9 cellular contexts compared by ENCODE assay signal in the genomic region with DNA sequence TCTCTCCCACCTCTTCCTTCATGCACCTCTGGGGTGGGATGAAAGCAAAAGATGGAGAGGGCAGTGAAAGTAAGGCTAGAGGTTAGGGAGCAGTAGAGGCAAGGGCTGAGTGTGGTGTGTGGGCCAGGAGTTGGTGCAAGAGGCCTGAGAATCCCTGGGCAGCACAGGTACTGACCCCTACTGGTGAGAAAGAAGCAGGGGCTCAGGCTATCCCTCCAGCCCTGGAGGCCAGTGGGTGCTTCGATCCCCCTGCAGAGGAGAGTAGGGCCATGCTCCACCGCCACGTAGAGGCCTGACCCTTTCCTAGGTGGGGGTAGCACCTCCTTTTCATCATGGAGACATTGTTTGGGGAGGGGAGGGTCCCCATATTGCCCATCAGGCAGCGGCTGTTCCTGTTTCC. TPM values are rescaled to one million over a fixed set of nuclear protein-coding genes. Genes with fewer than 3 reads are reported as not detected.
DNase-seq lines count a peak whose midpoint lies in the region; ATAC-seq, FAIRE-seq and TF ChIP-seq lines count a peak whose summit lies in the region.
"Had no signal": no experiment of that assay in that cellular context is flagged by ENCODE, and none has a peak within 500 bp of the region (broad histone marks: within the 10 kb centered on the region; RNA-seq: fewer than 3 reads in every experiment).

No MANE protein-coding gene starts in this region.

- BruUV-seq in HCT116 (replicated peaks; lab: Mats Ljungman, UMichigan): no TSS peak
- BruUV-seq in PC-9 (replicated peaks; lab: Mats Ljungman, UMichigan): no TSS peak
- no TSS peak for BruUV-seq in HepG2 (replicated peaks; lab: Mats Ljungman, UMichigan)

- H3K4me3 ChIP-seq in HCT116 (replicated peaks in 1 of 2; ENCODE audit: low read depth in 1 of 2, low read length in 2 of 2): no peak overlapping the region
- H3K4me3 ChIP-seq in PC-9: no peak overlapping the region
- no peak overlapping the region for H3K4me3 ChIP-seq in HepG2 (replicated peaks in 1 of 3; ENCODE audit: insufficient read depth in 1 of 3, low read depth in 2 of 3, low read length in 3 of 3)

- H4K20me1 ChIP-seq in HCT116 (ENCODE audit: insufficient read depth) (no peaks in the 10 kb centered on the region), PC-9 (ENCODE audit: insufficient read depth) (no peaks in the 10 kb centered on the region), HepG2 (ENCODE audit: insufficient read depth, low read length) (no peaks in the 10 kb centered on the region)

- peak; percentile 31; the same call in 1 of the 2 replicates for TF ChIP-seq RAD21 in HCT116 (IDR thresholded peaks at IDR 0.05; ENCODE audit: low read depth)
- TF ChIP-seq RAD21 in HepG2 (CRISPR knock-in tag; IDR thresholded peaks at IDR 0.05): no peak

- H3K27me3 ChIP-seq in HCT116 (ENCODE audit: insufficient read depth, low read length) (peaks cover 19% of the 10 kb centered on the region), PC-9 (ENCODE audit: insufficient read depth, low read depth) (peaks cover 98% of the 10 kb centered on the region), HepG2 (ENCODE audit: control insufficient read depth in 1 of 2, insufficient read depth in 2 of 2, low read length in 2 of 2) (peaks cover 1 to 17% of the 10 kb centered on the region in 2 experiments; a peak in 3 of 5 replicates)

- H3K9me2 ChIP-seq in HCT116 (ENCODE audit: insufficient read depth): no peaks in the 10 kb centered on the region
- H3K9me2 ChIP-seq in PC-9 (ENCODE audit: insufficient read depth): no peaks in the 10 kb centered on the region

- ATAC-seq in HCT116: peak; percentile 68
- ATAC-seq in HepG2: peak; percentile 80

- in situ Hi-C loops in GM13976 (cut with MboI; ENCODE audit: low sequenced_read_pairs, unreplicated experiment) (loop anchor here (10.0 kb wide), 1 partner anchor 59 kb away; no protein-coding TSS in a partner anchor), HepG2 (cut with HindIII; ENCODE audit: extremely low pct_ligation_motif_present, low pct_unique_long_range_greater_than_20kb) (no loop called here)

- H3K27ac ChIP-seq in HCT116 (ENCODE audit: low read depth, low read length): no peak overlapping the region
- no peak overlapping the region for H3K27ac ChIP-seq in PC-9
- no peak overlapping the region for H3K27ac ChIP-seq in HepG2 (ENCODE audit: extremely low read length, insufficient read depth, low read length)

- H3F3A ChIP-seq in PC-9 (ENCODE audit: insufficient read depth, low read depth): no peaks in the 10 kb centered on the region

- no peak for TF ChIP-seq EP300 in HepG2 (IDR thresholded peaks at IDR 0.05; ENCODE audit: low read depth in 2 of 2, low read length in 2 of 2)
- no peak for TF ChIP-seq EP300 in HepG2 (CRISPR knock-in tag; IDR thresholded peaks at IDR 0.05; ENCODE audit: borderline replicate concordance)

- FAIRE-seq in HepG2 (lab: Jason Lieb, UNC): no peak

- H3K4me1 ChIP-seq in HCT116 (ENCODE audit: control insufficient read depth in 1 of 2, insufficient read depth in 2 of 2, low read length in 2 of 2): no peaks in the 10 kb centered on the region
- no peaks in the 10 kb centered on the region for H3K4me1 ChIP-seq in PC-9 (replicated peaks; ENCODE audit: insufficient read depth)
- H3K4me1 ChIP-seq in HepG2 (ENCODE audit: insufficient read depth, low read length): no peaks in the 10 kb centered on the region

- peak; percentile 50 for TF ChIP-seq CTCF in GM13976 (IDR thresholded peaks at IDR 0.05; ENCODE audit: borderline replicate concordance, control extremely low read depth, extremely low read depth, insufficient read depth, missing control alignments)
- peak; percentile 13 to 77 (median 66); a peak in 5 of 6 replicates for TF ChIP-seq CTCF in HCT116 (IDR thresholded peaks at IDR 0.05 in 2 of 3, conservative IDR thresholded peaks at IDR 0.05 in 1 of 3; ENCODE audit: borderline replicate concordance in 1 of 3, insufficient read depth in 1 of 3, low read depth in 2 of 3, low read length in 2 of 3)
- peak; percentile 43; the same call in 1 of the 2 replicates for TF ChIP-seq CTCF in PC-9 (conservative IDR thresholded peaks at IDR 0.05)
- peak; percentile 49 for TF ChIP-seq CTCF in HepG2 (CRISPR knock-in tag; IDR thresholded peaks at IDR 0.05)

- RAD21 ChIA-PET in HCT116 (lab: Charles Lee; ENCODE audit: low non-redundant PET in 1 of 2, low total read pairs in 2 of 2, uncharacterized antibody in 2 of 2, unreplicated experiment in 2 of 2): no interaction called here

- H2AFZ ChIP-seq in HCT116 (ENCODE audit: low read depth, low read length, poor library complexity, severe bottlenecking): no peak overlapping the region
- no peak overlapping the region for H2AFZ ChIP-seq in PC-9
- H2AFZ ChIP-seq in HepG2 (ENCODE audit: low read length): no peak overlapping the region

- 100% methylated on average over 1 of the region's 4 CpGs for WGBS in HepG2 (ENCODE audit: low lambda C conversion rate)

- CTCF ChIA-PET in HCT116 (lab: Charles Lee) (interaction anchor here (1.4 kb wide), 1 partner anchor 57 kb away, joined by 4 read pairs; no protein-coding TSS in a partner anchor), PC-9 (lab: Charles Lee) (no interaction called here), HepG2 (lab: Yijun Ruan, JAX; ENCODE audit: low intra/inter-chr PET ratio, low total read pairs) (interaction anchor here (3.7 kb wide), 1 partner anchor 78 kb away, joined by 22 read pairs; no protein-coding TSS in a partner anchor)

- H3K9me3 ChIP-seq in HCT116 (ENCODE audit: control insufficient read depth in 1 of 2, insufficient read depth in 1 of 2, low read depth in 1 of 2, low read length in 2 of 2) (no peaks in the 10 kb centered on the region), PC-9 (ENCODE audit: insufficient read depth, low read depth) (no peaks in the 10 kb centered on the region), HepG2 (ENCODE audit: low read length) (no peaks in the 10 kb centered on the region)

- no peak overlapping the region for H3K9ac ChIP-seq in HCT116 (ENCODE audit: low read length)
- H3K9ac ChIP-seq in HepG2 (ENCODE audit: insufficient read depth, low read depth, low read length): no peak overlapping the region

- intact Hi-C loops in HCT116 (cut with micrococcal nuclease) (no loop called here), PC-9 (cut with micrococcal nuclease; ENCODE audit: unreplicated experiment) (no loop called here), HepG2 (cut with micrococcal nuclease; ENCODE audit: unreplicated experiment) (no loop called here)

- H3K36me3 ChIP-seq in HCT116 (ENCODE audit: control insufficient read depth in 1 of 2, insufficient read depth in 2 of 2, low read length in 2 of 2): no peaks in the 10 kb centered on the region
- no peaks in the 10 kb centered on the region for H3K36me3 ChIP-seq in PC-9 (ENCODE audit: low read depth)
- H3K36me3 ChIP-seq in HepG2 (replicated peaks in 1 of 2; ENCODE audit: control insufficient read depth in 1 of 2, insufficient read depth in 2 of 2, low read length in 2 of 2): no peaks in the 10 kb centered on the region

- H3K79me2 ChIP-seq in HCT116 (ENCODE audit: insufficient read depth, low read length) (no peaks in the 10 kb centered on the region), PC-9 (ENCODE audit: low read depth) (no peaks in the 10 kb centered on the region), HepG2 (ENCODE audit: insufficient read depth, low read length) (no peaks in the 10 kb centered on the region)

- POLR2A ChIA-PET in HCT116 (lab: Charles Lee) (no interaction called here), PC-9 (lab: Charles Lee; ENCODE audit: unreplicated experiment) (no interaction called here), HepG2 (lab: Yijun Ruan, JAX) (no interaction called here)

- TF ChIP-seq POLR2A in HCT116 (IDR thresholded peaks at IDR 0.05; ENCODE audit: borderline replicate concordance, extremely low read depth, insufficient read depth, insufficient read length) (no peak), HepG2 (IDR thresholded peaks at IDR 0.05; ENCODE audit: insufficient read depth in 1 of 2, low read depth in 2 of 2, low read length in 2 of 2) (no peak)

- H3K4me2 ChIP-seq in HCT116 (ENCODE audit: low read length) (no peak overlapping the region), PC-9 (no peak overlapping the region), HepG2 (ENCODE audit: low read depth, low read length) (no peak overlapping the region)

- peak; percentile 81 for DNase-seq in GM13976 (ENCODE audit: low spot score)
- DNase-seq in HCT116 (ENCODE audit: low read depth, low spot score): peak; percentile 6
- no peak for DNase-seq in PC-9
- peak; percentile 12 for DNase-seq in HepG2 (ENCODE audit: low spot score)
- no peak for DNase-seq in activated CD8-positive, alpha-beta memory T cell treated with anti-CD3 and anti-CD28 coated beads, Interleukin-2, amount 50 U/mL, for 4 hours
- no peak for DNase-seq in HCEC 1CT
- no peak for DNase-seq in stimulated activated CD4-positive, alpha-beta T cell treated with anti-CD3 and anti-CD28 coated beads, Interleukin-2, amount 100 ng/mL, for 48 hours
- no peak for DNase-seq in activated T-cell treated with anti-CD3 and anti-CD28 coated beads, Interleukin-2, amount 50 U/mL, for 48 hours

RNA-seq across cellular contexts. Expression of a gene that starts 9.8 kb away (rescaled TPM):
- total RNA-seq in HCT116 (2021; ENCODE audit: unreplicated experiment) (not detected), PC-9 (2021) (not detected in 2 replicates), HepG2 (2016; rRNA removed; fragmentation: Illumina TruSeq; extraction: Trizol) (0.04 TPM in 1 of 2 replicates, not detected in the other)
- not detected in 2 replicates for polyA plus RNA-seq in HCT116 (2012)
- total RNA-seq in HepG2 (2016; cell fraction: cytosol; rRNA removed; fragmentation: Illumina TruSeq; extraction: Trizol; ENCODE audit: low read depth): not detected in 2 replicates
- 0.02 TPM in 1 of 2 replicates, not detected in the other for total RNA-seq in HepG2 (2016; cell fraction: insoluble cytoplasmic fraction; rRNA removed; fragmentation: Illumina TruSeq; extraction: Trizol)
- not detected in 2 replicates for total RNA-seq in HepG2 (2016; cell fraction: membrane; rRNA removed; fragmentation: Illumina TruSeq; extraction: Trizol)
- not detected in 2 replicates for total RNA-seq in HepG2 (2016; cell fraction: nucleus; rRNA removed; fragmentation: Illumina TruSeq; extraction: Trizol)
- 0.01 and 0.09 TPM in 2 replicates for polyA plus RNA-seq in HepG2 (2011; rRNA removed)
- polyA plus RNA-seq in HepG2 (2011; cell fraction: cytosol; rRNA removed): 0.04 TPM in 1 of 2 replicates, not detected in the other
- polyA plus RNA-seq in HepG2 (2011; cell fraction: nucleus; rRNA removed): 0.14 and 0.34 TPM in 2 replicates
- polyA plus RNA-seq in HepG2 (2012): 0.05 TPM in 1 of 2 replicates, not detected in the other
- polyA plus RNA-seq in HepG2 (2016; cell fraction: cytosol; fragmentation: Illumina TruSeq; extraction: Trizol; ENCODE audit: low read depth): not detected in 2 replicates
- not detected in 2 replicates for polyA plus RNA-seq in HepG2 (2016; cell fraction: insoluble cytoplasmic fraction; fragmentation: Illumina TruSeq; extraction: Trizol; ENCODE audit: low read depth)
- polyA plus RNA-seq in HepG2 (2016; cell fraction: membrane; fragmentation: Illumina TruSeq; extraction: Trizol; ENCODE audit: low read depth): not detected in 2 replicates
- 0.23 TPM in 1 of 2 replicates, not detected in the other for polyA plus RNA-seq in HepG2 (2016; cell fraction: nucleus; fragmentation: Illumina TruSeq; extraction: Trizol; ENCODE audit: insufficient read depth, low read depth)
- not detected in 2 replicates for polyA minus RNA-seq in HepG2 (2011; rRNA and poly(A)+ RNA removed; ENCODE audit: low replicate concordance)
- polyA minus RNA-seq in HepG2 (2011; cell fraction: cytosol; rRNA and poly(A)+ RNA removed): not detected in 2 replicates
- 0.64 TPM in 1 of 2 replicates, not detected in the other for polyA minus RNA-seq in HepG2 (2011; cell fraction: nucleus; rRNA and poly(A)+ RNA removed)
- total RNA-seq: LHCN-M2 had no signal

RNA-seq across cellular contexts. Expression of a gene that starts 21.2 kb away (rescaled TPM):
- total RNA-seq in HCT116 (2021; ENCODE audit: unreplicated experiment) (not detected), PC-9 (2021) (not detected in 2 replicates), HepG2 (2016; rRNA removed; fragmentation: Illumina TruSeq; extraction: Trizol) (not detected in 2 replicates)
- polyA plus RNA-seq in HCT116 (2012): not detected in 2 replicates
- total RNA-seq in HepG2 (2016; cell fraction: cytosol; rRNA removed; fragmentation: Illumina TruSeq; extraction: Trizol; ENCODE audit: low read depth): not detected in 2 replicates
- total RNA-seq in HepG2 (2016; cell fraction: insoluble cytoplasmic fraction; rRNA removed; fragmentation: Illumina TruSeq; extraction: Trizol): not detected in 2 replicates
- total RNA-seq in HepG2 (2016; cell fraction: membrane; rRNA removed; fragmentation: Illumina TruSeq; extraction: Trizol): not detected in 2 replicates
- total RNA-seq in HepG2 (2016; cell fraction: nucleus; rRNA removed; fragmentation: Illumina TruSeq; extraction: Trizol): not detected in 2 replicates
- not detected in 2 replicates for polyA plus RNA-seq in HepG2 (2011; rRNA removed)
- not detected in 2 replicates for polyA plus RNA-seq in HepG2 (2011; cell fraction: cytosol; rRNA removed)
- not detected in 2 replicates for polyA plus RNA-seq in HepG2 (2011; cell fraction: nucleus; rRNA removed)
- polyA plus RNA-seq in HepG2 (2012): not detected in 2 replicates
- polyA plus RNA-seq in HepG2 (2016; cell fraction: cytosol; fragmentation: Illumina TruSeq; extraction: Trizol; ENCODE audit: low read depth): not detected in 2 replicates
- not detected in 2 replicates for polyA plus RNA-seq in HepG2 (2016; cell fraction: insoluble cytoplasmic fraction; fragmentation: Illumina TruSeq; extraction: Trizol; ENCODE audit: low read depth)
- polyA plus RNA-seq in HepG2 (2016; cell fraction: membrane; fragmentation: Illumina TruSeq; extraction: Trizol; ENCODE audit: low read depth): not detected in 2 replicates
- not detected in 2 replicates for polyA plus RNA-seq in HepG2 (2016; cell fraction: nucleus; fragmentation: Illumina TruSeq; extraction: Trizol; ENCODE audit: insufficient read depth, low read depth)
- polyA minus RNA-seq in HepG2 (2011; rRNA and poly(A)+ RNA removed; ENCODE audit: low replicate concordance): not detected in 2 replicates
- not detected in 2 replicates for polyA minus RNA-seq in HepG2 (2011; cell fraction: cytosol; rRNA and poly(A)+ RNA removed)
- not detected in 2 replicates for polyA minus RNA-seq in HepG2 (2011; cell fraction: nucleus; rRNA and poly(A)+ RNA removed)
- total RNA-seq: LHCN-M2 had no signal

RNA-seq across cellular contexts. Expression of a gene that starts 30.5 kb away (rescaled TPM):
- total RNA-seq in HCT116 (2021; ENCODE audit: unreplicated experiment) (not detected), PC-9 (2021) (not detected in 2 replicates), HepG2 (2016; rRNA removed; fragmentation: Illumina TruSeq; extraction: Trizol) (not detected in 2 replicates)
- polyA plus RNA-seq in HCT116 (2012): 0.29 TPM in 1 of 2 replicates, not detected in the other
- not detected in 2 replicates for total RNA-seq in HepG2 (2016; cell fraction: cytosol; rRNA removed; fragmentation: Illumina TruSeq; extraction: Trizol; ENCODE audit: low read depth)
- total RNA-seq in HepG2 (2016; cell fraction: insoluble cytoplasmic fraction; rRNA removed; fragmentation: Illumina TruSeq; extraction: Trizol): not detected in 2 replicates
- total RNA-seq in HepG2 (2016; cell fraction: membrane; rRNA removed; fragmentation: Illumina TruSeq; extraction: Trizol): not detected in 2 replicates
- not detected in 2 replicates for total RNA-seq in HepG2 (2016; cell fraction: nucleus; rRNA removed; fragmentation: Illumina TruSeq; extraction: Trizol)
- polyA plus RNA-seq in HepG2 (2011; rRNA removed): not detected in 2 replicates
- not detected in 2 replicates for polyA plus RNA-seq in HepG2 (2011; cell fraction: cytosol; rRNA removed)
- polyA plus RNA-seq in HepG2 (2011; cell fraction: nucleus; rRNA removed): not detected in 2 replicates
- polyA plus RNA-seq in HepG2 (2012): not detected in 2 replicates
- polyA plus RNA-seq in HepG2 (2016; cell fraction: cytosol; fragmentation: Illumina TruSeq; extraction: Trizol; ENCODE audit: low read depth): not detected in 2 replicates
- polyA plus RNA-seq in HepG2 (2016; cell fraction: insoluble cytoplasmic fraction; fragmentation: Illumina TruSeq; extraction: Trizol; ENCODE audit: low read depth): not detected in 2 replicates
- polyA plus RNA-seq in HepG2 (2016; cell fraction: membrane; fragmentation: Illumina TruSeq; extraction: Trizol; ENCODE audit: low read depth): not detected in 2 replicates
- not detected in 2 replicates for polyA plus RNA-seq in HepG2 (2016; cell fraction: nucleus; fragmentation: Illumina TruSeq; extraction: Trizol; ENCODE audit: insufficient read depth, low read depth)
- polyA minus RNA-seq in HepG2 (2011; rRNA and poly(A)+ RNA removed; ENCODE audit: low replicate concordance): not detected in 2 replicates
- not detected in 2 replicates for polyA minus RNA-seq in HepG2 (2011; cell fraction: cytosol; rRNA and poly(A)+ RNA removed)
- polyA minus RNA-seq in HepG2 (2011; cell fraction: nucleus; rRNA and poly(A)+ RNA removed): not detected in 2 replicates
- total RNA-seq: LHCN-M2 had no signal

RNA-seq across cellular contexts. Expression of a gene that starts 37.2 kb away (rescaled TPM):
- not detected for total RNA-seq in HCT116 (2021; ENCODE audit: unreplicated experiment)
- polyA plus RNA-seq in HCT116 (2012): not detected in 2 replicates
- total RNA-seq in PC-9 (2021): not detected in 2 replicates
- not detected in 2 replicates for total RNA-seq in HepG2 (2016; rRNA removed; fragmentation: Illumina TruSeq; extraction: Trizol)
- total RNA-seq in HepG2 (2016; cell fraction: cytosol; rRNA removed; fragmentation: Illumina TruSeq; extraction: Trizol; ENCODE audit: low read depth): not detected in 2 replicates
- not detected in 2 replicates for total RNA-seq in HepG2 (2016; cell fraction: insoluble cytoplasmic fraction; rRNA removed; fragmentation: Illumina TruSeq; extraction: Trizol)
- not detected in 2 replicates for total RNA-seq in HepG2 (2016; cell fraction: membrane; rRNA removed; fragmentation: Illumina TruSeq; extraction: Trizol)
- not detected in 2 replicates for total RNA-seq in HepG2 (2016; cell fraction: nucleus; rRNA removed; fragmentation: Illumina TruSeq; extraction: Trizol)
- polyA plus RNA-seq in HepG2 (2011; rRNA removed): not detected in 2 replicates
- not detected in 2 replicates for polyA plus RNA-seq in HepG2 (2011; cell fraction: cytosol; rRNA removed)
- polyA plus RNA-seq in HepG2 (2011; cell fraction: nucleus; rRNA removed): not detected in 2 replicates
- not detected in 2 replicates for polyA plus RNA-seq in HepG2 (2012)
- not detected in 2 replicates for polyA plus RNA-seq in HepG2 (2016; cell fraction: cytosol; fragmentation: Illumina TruSeq; extraction: Trizol; ENCODE audit: low read depth)
- not detected in 2 replicates for polyA plus RNA-seq in HepG2 (2016; cell fraction: insoluble cytoplasmic fraction; fragmentation: Illumina TruSeq; extraction: Trizol; ENCODE audit: low read depth)
- polyA plus RNA-seq in HepG2 (2016; cell fraction: membrane; fragmentation: Illumina TruSeq; extraction: Trizol; ENCODE audit: low read depth): not detected in 2 replicates
- polyA plus RNA-seq in HepG2 (2016; cell fraction: nucleus; fragmentation: Illumina TruSeq; extraction: Trizol; ENCODE audit: insufficient read depth, low read depth): not detected in 2 replicates
- not detected in 2 replicates for polyA minus RNA-seq in HepG2 (2011; rRNA and poly(A)+ RNA removed; ENCODE audit: low replicate concordance)
- not detected in 2 replicates for polyA minus RNA-seq in HepG2 (2011; cell fraction: cytosol; rRNA and poly(A)+ RNA removed)
- polyA minus RNA-seq in HepG2 (2011; cell fraction: nucleus; rRNA and poly(A)+ RNA removed): not detected in 2 replicates
- total RNA-seq: LHCN-M2 had no signal

RNA-seq across cellular contexts. Expression of a gene that starts 40.7 kb away (rescaled TPM):
- total RNA-seq in HCT116 (2021; ENCODE audit: unreplicated experiment): not detected
- not detected in 2 replicates for polyA plus RNA-seq in HCT116 (2012)
- total RNA-seq in PC-9 (2021): not detected in 2 replicates
- total RNA-seq in HepG2 (2016; rRNA removed; fragmentation: Illumina TruSeq; extraction: Trizol): 0.24 and 0.71 TPM in 2 replicates
- total RNA-seq in HepG2 (2016; cell fraction: cytosol; rRNA removed; fragmentation: Illumina TruSeq; extraction: Trizol; ENCODE audit: low read depth): 0.44 and 1.2 TPM in 2 replicates
- total RNA-seq in HepG2 (2016; cell fraction: insoluble cytoplasmic fraction; rRNA removed; fragmentation: Illumina TruSeq; extraction: Trizol): 0.39 and 0.74 TPM in 2 replicates
- total RNA-seq in HepG2 (2016; cell fraction: membrane; rRNA removed; fragmentation: Illumina TruSeq; extraction: Trizol): 0.17 and 0.37 TPM in 2 replicates
- total RNA-seq in HepG2 (2016; cell fraction: nucleus; rRNA removed; fragmentation: Illumina TruSeq; extraction: Trizol): 0.43 and 1.4 TPM in 2 replicates
- 0.68 and 0.69 TPM in 2 replicates for polyA plus RNA-seq in HepG2 (2011; rRNA removed)
- 0.53 and 0.90 TPM in 2 replicates for polyA plus RNA-seq in HepG2 (2011; cell fraction: cytosol; rRNA removed)
- polyA plus RNA-seq in HepG2 (2011; cell fraction: nucleus; rRNA removed): 0.76 and 0.88 TPM in 2 replicates
- 0.05 TPM in 1 of 2 replicates, not detected in the other for polyA plus RNA-seq in HepG2 (2012)
- polyA plus RNA-seq in HepG2 (2016; cell fraction: cytosol; fragmentation: Illumina TruSeq; extraction: Trizol; ENCODE audit: low read depth): 0.32 and 0.44 TPM in 2 replicates
- 0.20 and 0.87 TPM in 2 replicates for polyA plus RNA-seq in HepG2 (2016; cell fraction: insoluble cytoplasmic fraction; fragmentation: Illumina TruSeq; extraction: Trizol; ENCODE audit: low read depth)
- polyA plus RNA-seq in HepG2 (2016; cell fraction: membrane; fragmentation: Illumina TruSeq; extraction: Trizol; ENCODE audit: low read depth): 0.50 and 0.71 TPM in 2 replicates
- polyA plus RNA-seq in HepG2 (2016; cell fraction: nucleus; fragmentation: Illumina TruSeq; extraction: Trizol; ENCODE audit: insufficient read depth, low read depth): 0.84 and 2.3 TPM in 2 replicates
- polyA minus RNA-seq in HepG2 (2011; rRNA and poly(A)+ RNA removed; ENCODE audit: low replicate concordance): 2.2 TPM in 1 of 2 replicates, not detected in the other
- polyA minus RNA-seq in HepG2 (2011; cell fraction: cytosol; rRNA and poly(A)+ RNA removed): not detected in 2 replicates
- not detected in 2 replicates for polyA minus RNA-seq in HepG2 (2011; cell fraction: nucleus; rRNA and poly(A)+ RNA removed)
- total RNA-seq: LHCN-M2 had no signal

Comparison
In these comparisons a context has a peak if more than half of its experiments do, and no peak if none do; other contexts are left out.
1. DNase-seq: peak in GM13976 (single experiment), HCT116 (single experiment) and HepG2 (single experiment); none in PC-9 (0 of 2), activated CD8-positive, alpha-beta memory T cell treated with anti-CD3 and anti-CD28 coated beads, Interleukin-2, amount 50 U/mL, for 4 hours (single experiment), HCEC 1CT (single experiment), stimulated activated CD4-positive, alpha-beta T cell treated with anti-CD3 and anti-CD28 coated beads, Interleukin-2, amount 100 ng/mL, for 48 hours (0 of 2) and activated T-cell treated with anti-CD3 and anti-CD28 coated beads, Interleukin-2, amount 50 U/mL, for 48 hours (0 of 2).
2. Peak in every context shown above with its lines, with median percentiles within 50 percentile points of each other: CTCF ChIP-seq.